ENCODE assay signal across 13 cellular contexts in the genomic region with DNA sequence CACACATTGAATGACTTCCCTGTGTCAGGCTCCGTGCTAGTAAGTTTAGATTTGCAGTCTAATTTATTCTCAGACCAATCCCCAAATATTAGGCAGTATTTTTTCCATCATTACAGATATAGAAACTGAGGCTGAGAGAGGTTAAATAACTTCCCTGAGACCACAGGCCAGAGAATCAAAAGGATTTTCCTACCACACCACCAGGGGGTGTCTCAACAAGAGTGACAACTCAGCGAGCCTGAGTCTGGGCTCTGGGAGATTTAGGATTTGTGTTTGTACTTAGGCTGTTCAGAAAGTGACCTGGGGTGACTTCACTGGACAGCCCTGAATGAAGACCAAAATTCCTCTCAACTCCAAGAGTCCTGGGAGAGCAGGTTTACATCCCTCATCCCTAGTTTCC. TPM values are rescaled to one million over a fixed set of nuclear protein-coding genes. Genes with fewer than 3 reads are reported as not detected.
DNase-seq lines count a peak whose midpoint lies in the region; ATAC-seq and TF ChIP-seq lines count a peak whose summit lies in the region.
"Had no signal": no experiment of that assay in that cellular context is flagged by ENCODE, and none has a peak within 500 bp of the region (broad histone marks: within the 10 kb centered on the region; RNA-seq: fewer than 3 reads in every experiment).

No MANE protein-coding gene starts in this region.

- no peak overlapping the region for H3K4me2 ChIP-seq in GM23248 (ENCODE audit: unreplicated experiment)

- no peak for ATAC-seq in GM21381 (IDR thresholded peaks at IDR 0.05; ENCODE audit: unreplicated experiment)

- no peaks in the 10 kb centered on the region for H3K36me3 ChIP-seq in BE2C
- no peaks in the 10 kb centered on the region for H3K36me3 ChIP-seq in GM23248 (ENCODE audit: low read depth)
- H3K36me3 ChIP-seq in Peyer's patch = no peaks in the 10 kb centered on the region
- H3K36me3 ChIP-seq: tibial artery had no signal

- peaks cover 9% of the 10 kb centered on the region for H3F3A ChIP-seq in GM23248 (ENCODE audit: insufficient read depth)

- no peaks in the 10 kb centered on the region for H3K4me1 ChIP-seq in BE2C
- peaks cover 13% of the 10 kb centered on the region for H3K4me1 ChIP-seq in GM23248 (ENCODE audit: insufficient read depth)
- H3K4me1 ChIP-seq in Peyer's patch = no peaks in the 10 kb centered on the region
- H3K4me1 ChIP-seq: tibial artery had no signal

- TF ChIP-seq CTCF in BE2C (IDR thresholded peaks at IDR 0.05; ENCODE audit: low read depth, low read length) (peak; percentile 43), Peyer's patch (IDR thresholded peaks at IDR 0.05) (peak in 4 of 6 experiments; percentile 22 to 52 (median 42)), fibroblast of the aortic adventitia (IDR thresholded peaks at IDR 0.05; ENCODE audit: insufficient read depth, low read length) (peak; percentile 15)

- H2AFZ ChIP-seq in GM23248 = no peak overlapping the region

- H3K9ac ChIP-seq in GM23248 = no peak overlapping the region

- H3K27me3 ChIP-seq in BE2C (no peaks in the 10 kb centered on the region), GM23248 (replicated peaks; ENCODE audit: insufficient read depth) (no peaks in the 10 kb centered on the region; the same call in 1 of the 2 replicates), Peyer's patch (no peaks in the 10 kb centered on the region)

- in situ Hi-C loops in GM23248 (cut with MboI) = no loop called here

- TF ChIP-seq POLR2A in Peyer's patch (IDR thresholded peaks at IDR 0.05) = no peak

- H3K79me2 ChIP-seq in GM23248 (ENCODE audit: insufficient read depth) = no peaks in the 10 kb centered on the region

- no peak overlapping the region for H3K27ac ChIP-seq in GM23248
- H3K27ac ChIP-seq in Peyer's patch = no peak overlapping the region
- H3K27ac ChIP-seq: tibial artery had no signal

- H4K20me1 ChIP-seq in GM23248 (ENCODE audit: insufficient read depth) = no peaks in the 10 kb centered on the region

- intact Hi-C loops in posterior vena cava (cut with DNase I) = no loop called here

- H3K4me3 ChIP-seq in BE2C (ENCODE audit: low read depth, low read length) (no peak overlapping the region), GM23248 (no peak overlapping the region), Peyer's patch (no peak overlapping the region), fibroblast of the aortic adventitia (ENCODE audit: low read depth, low read length) (no peak overlapping the region)
- H3K4me3 ChIP-seq: tibial artery had no signal

- no peak for DNase-seq in BE2C
- peak; percentile 72 for DNase-seq in GM23248
- DNase-seq in Peyer's patch = no peak
- no peak for DNase-seq in fibroblast of the aortic adventitia (ENCODE audit: low read depth)
- DNase-seq in posterior vena cava (ENCODE audit: low spot score) = no peak
- no peak for DNase-seq in ureter (ENCODE audit: low spot score)
- DNase-seq in DMS114 treated with DMSO at 0.1 percent for 48 hours (lab: John Stamatoyannopoulos, UW; ENCODE audit: unreplicated experiment) = no peak
- DNase-seq: activated CD4-positive, alpha-beta T cell treated with anti-CD3 and anti-CD28 coated beads, Interleukin-2, amount 50 U/mL, for 4 hours; islet precursor cell; tibial artery had no signal

- no peaks in the 10 kb centered on the region for H3K9me2 ChIP-seq in GM23248 (ENCODE audit: insufficient read depth)

- H3K9me3 ChIP-seq in BE2C = no peaks in the 10 kb centered on the region
- no peaks in the 10 kb centered on the region for H3K9me3 ChIP-seq in GM23248 (ENCODE audit: low read depth)
- no peaks in the 10 kb centered on the region for H3K9me3 ChIP-seq in Peyer's patch
- H3K9me3 ChIP-seq: tibial artery had no signal

- WGBS in GM23248 (ENCODE audit: low coverage in 1 of 2, low lambda C conversion rate in 2 of 2, missing lambda C conversion rate in 2 of 2), 2 experiments = 10 to 12% methylated on average over 2 of the region's 2 CpGs

RNA-seq across cellular contexts. Expression of a gene that starts 13.3 kb away (rescaled TPM):
- not detected for polyA plus RNA-seq in BE2C (2012; ENCODE audit: insufficient read depth, insufficient read length, low read depth)
- not detected in 2 replicates for total RNA-seq in GM23248 (2014; rRNA removed; shearing (Covaris generic))
- not detected in 2 replicates for polyA plus RNA-seq in GM23248 (2016; fragmentation: Nextera tagmentation; extraction: Ambion mirVana)
- not detected for total RNA-seq in Peyer's patch
- not detected in 2 replicates for total RNA-seq in fibroblast of the aortic adventitia (ENCODE audit: low replicate concordance)
- total RNA-seq in posterior vena cava = not detected
- not detected for total RNA-seq in ureter
- total RNA-seq: osteocyte had no signal
- polyA plus RNA-seq: adipose tissue had no signal

RNA-seq across cellular contexts. Expression of a gene that starts 17.0 kb away (rescaled TPM):
- not detected for polyA plus RNA-seq in BE2C (2012; ENCODE audit: insufficient read depth, insufficient read length, low read depth)
- total RNA-seq in GM23248 (2014; rRNA removed; shearing (Covaris generic)) = not detected in 2 replicates
- polyA plus RNA-seq in GM23248 (2016; fragmentation: Nextera tagmentation; extraction: Ambion mirVana) = not detected in 2 replicates
- total RNA-seq in Peyer's patch = not detected
- total RNA-seq in fibroblast of the aortic adventitia (ENCODE audit: low replicate concordance) = not detected in 2 replicates
- not detected for total RNA-seq in posterior vena cava
- not detected for total RNA-seq in ureter
- total RNA-seq: osteocyte had no signal
